Comparison of ENCODE assay signal across 2 cellular contexts in genomic region chr21:27647401-27647800, GRCh38.
TF ChIP-seq lines count a peak whose summit lies in the region.

No MANE protein-coding gene starts in this region.

TF ChIP-seq in IMR-90, 13 proteins besides CTCF, POLR2A, EP300 and RAD21:
- TF ChIP-seq RCOR1 (IDR thresholded peaks at IDR 0.05; ENCODE audit: insufficient replicate concordance, low read length) = no peak

TF ChIP-seq in HEK293T, 16 proteins besides CTCF, POLR2A, EP300 and RAD21:
- TF ChIP-seq NFRKB (IDR thresholded peaks at IDR 0.05) (no peak), ARNT (IDR thresholded peaks at IDR 0.05) (no peak), TARDBP (IDR thresholded peaks at IDR 0.05) (no peak), FOXK2 (IDR thresholded peaks at IDR 0.05) (no peak), PKNOX1 (IDR thresholded peaks at IDR 0.05) (no peak), BHLHE40 (IDR thresholded peaks at IDR 0.05; ENCODE audit: borderline replicate concordance) (no peak), L3MBTL2 (conservative IDR thresholded peaks at IDR 0.05) (no peak), FOXA1 (IDR thresholded peaks at IDR 0.05) (no peak), CTBP1 (IDR thresholded peaks at IDR 0.05; ENCODE audit: borderline replicate concordance) (no peak), SUZ12 (IDR thresholded peaks at IDR 0.05) (no peak), SP1 (IDR thresholded peaks at IDR 0.05) (no peak)
TF ChIP-seq in HEK293T: peak in this region for 0.
